ENCODE assay signal across 8 cellular contexts in genomic region chrX:103356023-103356798, GRCh38. TPM values are rescaled to one million over a fixed set of nuclear protein-coding genes. Genes with fewer than 3 reads are reported as not detected.
DNase-seq lines count a peak whose midpoint lies in the region; ATAC-seq and TF ChIP-seq lines count a peak whose summit lies in the region.

Gene TCEAL9 (plus strand): TSS chrX:103356506. CDS start chrX:103357685, 1,179 bp downstream.

- H3F3A ChIP-seq in DOHH2 (ENCODE audit: control insufficient read depth, insufficient read depth) = no peaks in the 10 kb centered on the region

- peak within 1 kb of the TSS; percentile 97 for H3K4me3 Mint-ChIP-seq in endothelial cell (ENCODE audit: unreplicated experiment)

- no peaks in the 10 kb centered on the region for H3K9me3 ChIP-seq in DOHH2 (ENCODE audit: control insufficient read depth, insufficient read depth, low read length)
- no peaks in the 10 kb centered on the region for H3K9me3 ChIP-seq in KOPT-K1 (ENCODE audit: insufficient read depth, low read length, poor library complexity, severe bottlenecking)
- H3K9me3 ChIP-seq in lung (ENCODE audit: control insufficient read depth in 2 of 2, insufficient read depth in 1 of 2, low read length in 1 of 2) = no peaks in the 10 kb centered on the region
- H3K9me3 ChIP-seq in stomach smooth muscle (ENCODE audit: control insufficient read depth in 2 of 2, low read length in 2 of 2) = no peaks in the 10 kb centered on the region

- H3K27me3 Mint-ChIP-seq in endothelial cell (ENCODE audit: unreplicated experiment) = peaks cover 6% of the 10 kb centered on the region

- DNase-seq in endothelial cell (ENCODE audit: low spot score) (peak; percentile 38), lung (ENCODE audit: low spot score) (peak; percentile 52)

- no peaks in the 10 kb centered on the region for H3K36me3 ChIP-seq in DOHH2 (ENCODE audit: control insufficient read depth, low read length)
- no peaks in the 10 kb centered on the region for H3K36me3 ChIP-seq in KOPT-K1 (ENCODE audit: insufficient read depth, low read length)
- H3K36me3 ChIP-seq in lung (ENCODE audit: control insufficient read depth in 2 of 2, insufficient read depth in 2 of 2, low read length in 2 of 2) = no peaks in the 10 kb centered on the region
- H3K36me3 ChIP-seq in stomach smooth muscle (ENCODE audit: control insufficient read depth in 2 of 2, insufficient read depth in 2 of 2, low read length in 2 of 2) = no peaks in the 10 kb centered on the region

- H3K4me2 ChIP-seq in DOHH2 (ENCODE audit: low read length) = peak within 1 kb of the TSS; percentile 6; the same call in 1 of the 2 replicates

- peak within 1 kb of the TSS; percentile 96 for H3K27ac Mint-ChIP-seq in endothelial cell (ENCODE audit: unreplicated experiment)

- ATAC-seq in SK-N-SH treated with all-trans-retinoic acid at 6 μM for 48 hours (peak; percentile 91), lung (ENCODE audit: insufficient read depth, low FRiP score) (peak; percentile 79), HG03442 (IDR thresholded peaks at IDR 0.05; ENCODE audit: unreplicated experiment) (no peak), HG03135 (IDR thresholded peaks at IDR 0.05; ENCODE audit: unreplicated experiment) (no peak)

- H3K4me3 ChIP-seq in DOHH2 (ENCODE audit: low read length) = no peak within 1 kb of the TSS
- peak within 1 kb of the TSS; percentile 62 for H3K4me3 ChIP-seq in lung
- peak within 1 kb of the TSS; percentile 86 to 94 for H3K4me3 ChIP-seq in stomach smooth muscle (ENCODE audit: low read length in 2 of 2)

- H3K79me2 ChIP-seq in DOHH2 (ENCODE audit: control insufficient read depth, low read length) = no peaks in the 10 kb centered on the region

- 4 to 30% methylated on average over 19 of the region's 19 CpGs for WGBS in lung, 2 donors

- peaks cover 15% of the 10 kb centered on the region for H3K4me1 Mint-ChIP-seq in endothelial cell (ENCODE audit: unreplicated experiment)

- H3K27me3 ChIP-seq in DOHH2 (ENCODE audit: control insufficient read depth, low read length) (peaks cover 12% of the 10 kb centered on the region), lung (ENCODE audit: control insufficient read depth, insufficient read depth) (no peaks in the 10 kb centered on the region), stomach smooth muscle (ENCODE audit: control insufficient read depth in 1 of 2, insufficient read depth in 2 of 2, low read length in 2 of 2) (no peaks in the 10 kb centered on the region)

- peaks cover 5% of the 10 kb centered on the region for H3K36me3 Mint-ChIP-seq in endothelial cell (ENCODE audit: low read depth, unreplicated experiment)

- H3K9me2 ChIP-seq in DOHH2 (replicated peaks; ENCODE audit: control insufficient read depth, low read length) = no peaks in the 10 kb centered on the region

- TF ChIP-seq CTCF in DOHH2 (IDR thresholded peaks at IDR 0.05; ENCODE audit: low read depth, low read length, poor library complexity, severe bottlenecking) = no peak
- no peak for TF ChIP-seq CTCF in endothelial cell (IDR thresholded peaks at IDR 0.05; ENCODE audit: unreplicated experiment)
- no peak for TF ChIP-seq CTCF in lung (IDR thresholded peaks at IDR 0.05; ENCODE audit: control extremely low read depth, extremely low read depth)

- H3K9ac ChIP-seq in stomach smooth muscle (ENCODE audit: low read length in 2 of 2) = peak within 1 kb of the TSS; percentile 93 to 97

- H3K27ac ChIP-seq in DOHH2 (ENCODE audit: low read depth, low read length) = no peak within 1 kb of the TSS
- H3K27ac ChIP-seq in KOPT-K1 (ENCODE audit: low read depth, low read length, poor library complexity, severe bottlenecking) = peak within 1 kb of the TSS; percentile 22
- H3K27ac ChIP-seq in lung (ENCODE audit: low read depth in 1 of 2, low read length in 1 of 2) = peak within 1 kb of the TSS; percentile 77 to 89
- H3K27ac ChIP-seq in stomach smooth muscle (ENCODE audit: low read length) = peak within 1 kb of the TSS; percentile 77

- no peaks in the 10 kb centered on the region for H4K20me1 ChIP-seq in DOHH2 (ENCODE audit: control insufficient read depth, insufficient read depth, low read depth, low read length)

- no peaks in the 10 kb centered on the region for H3K4me1 ChIP-seq in DOHH2 (ENCODE audit: control insufficient read depth, low read length)
- peaks cover 0 to 4% of the 10 kb centered on the region in 2 donors for H3K4me1 ChIP-seq in lung (ENCODE audit: control insufficient read depth in 2 of 2, insufficient read depth in 2 of 2, low read length in 2 of 2)
- H3K4me1 ChIP-seq in stomach smooth muscle (ENCODE audit: control insufficient read depth, insufficient read depth, low read length) = no peaks in the 10 kb centered on the region

- no peaks in the 10 kb centered on the region for H3K9me3 Mint-ChIP-seq in endothelial cell (ENCODE audit: unreplicated experiment)

TF ChIP-seq in SK-N-SH treated with all-trans-retinoic acid at 6 μM for 48 hours, 23 proteins besides CTCF, POLR2A, EP300 and RAD21:
- TF ChIP-seq PATZ1 (CRISPR knock-in tag; IDR thresholded peaks at IDR 0.05; ENCODE audit: borderline replicate concordance) = no peak
TF ChIP-seq in SK-N-SH treated with all-trans-retinoic acid at 6 μM for 48 hours: peak in this region for 0.

RNA-seq across cellular contexts. Expression of gene TCEAL9, which starts in this region (rescaled TPM):
- total RNA-seq in endothelial cell (ENCODE audit: unreplicated experiment) = 126 TPM
- total RNA-seq in lung = 10 to 100 TPM; 33.9 to 62.1 TPM
- polyA plus RNA-seq in lung = 100 to 1,000 TPM in 1 of 2 donors, 10 to 100 TPM in 1; 81.1 to 110 TPM

Comparison
In these comparisons a context has a peak if more than half of its experiments do, and no peak if none do; other contexts are left out.
1. ATAC-seq: peak in SK-N-SH treated with all-trans-retinoic acid at 6 μM for 48 hours (single experiment) and lung (single experiment); none in HG03442 (single experiment) and HG03135 (single experiment).